25 cellular contexts compared by ENCODE assay signal in genomic region chr21:39224930-39225329, GRCh38.
"Had no signal": no experiment of that assay in that cellular context is flagged by ENCODE, and none has a peak within 500 bp of the region (broad histone marks: within the 10 kb centered on the region; RNA-seq: fewer than 3 reads in every experiment).

No MANE protein-coding gene starts in this region.

- H3K4me3 Mint-ChIP-seq: activated CD4-positive, alpha-beta memory T cell treated with anti-CD3 and anti-CD28 coated beads for 36 hours; activated CD4-positive, alpha-beta T cell treated with anti-CD3 and anti-CD28 coated beads, Interleukin-2, amount 10 ng/mL, durations not matched to agents 24 days and 14 days; activated naive CD8-positive, alpha-beta T cell treated with anti-CD3 and anti-CD28 coated beads, Interleukin-2, amount 10 ng/mL, durations not matched to agents 7 days and 5 days; activated T-helper 1 cell treated with anti-CD3 and anti-CD28 coated beads, Interleukin-12 subunit alpha, Interleukin-12 subunit beta, Interleukin-2, Interleukin-4 antibody, amounts not matched to agents 30 ng/mL and 10 ng/mL and 1 ng/mL, durations not matched to agents 14 hours and 24 hours and 36 hours; T-helper 17 cell; WTC11 had no signal

- H3K27ac ChIP-seq: body of pancreas had no signal

- DNase-seq: activated CD4-positive, alpha-beta memory T cell treated with anti-CD3 and anti-CD28 coated beads for 36 hours; activated CD4-positive, alpha-beta T cell treated with anti-CD3 and anti-CD28 coated beads, Interleukin-2, amount 10 ng/mL, durations not matched to agents 24 days and 14 days; activated CD4-positive, CD25-positive, alpha-beta regulatory T cell treated with anti-CD3 and anti-CD28 coated beads, Interleukin-2, amount 50 U/mL, for 72 hours; activated CD8-positive, alpha-beta memory T cell treated with anti-CD3 and anti-CD28 coated beads for 24 hours; activated effector memory CD4-positive, alpha-beta T cell treated with anti-CD3 and anti-CD28 coated beads, Interleukin-2, amount 50 U/mL, for 16 hours; activated naive CD4-positive, alpha-beta T cell treated with Interleukin-2 at 50 U/mL for 16 hours; activated naive CD8-positive, alpha-beta T cell treated with anti-CD3 and anti-CD28 coated beads, Interleukin-2, amount 10 ng/mL, durations not matched to agents 7 days and 5 days; aorta; body of pancreas; IMR-90; Kasumi-1; KBM-7; NCI-H1048; NCI-H1417; NCI-H1930; NCI-H2171; NCI-H2227 treated with DMSO at 0.1 percent for 48 hours; NCI-H510A; NCI-H82; SIG-M5; T-helper 17 cell; T-helper 9 cell had no signal

- H3K4me3 ChIP-seq: body of pancreas had no signal

- FAIRE-seq: bronchial epithelial cell had no signal

- H3K9me3 Mint-ChIP-seq: activated CD4-positive, alpha-beta memory T cell treated with anti-CD3 and anti-CD28 coated beads for 36 hours; activated CD4-positive, alpha-beta T cell treated with anti-CD3 and anti-CD28 coated beads, Interleukin-2, amount 10 ng/mL, durations not matched to agents 24 days and 14 days; activated naive CD8-positive, alpha-beta T cell treated with anti-CD3 and anti-CD28 coated beads, Interleukin-2, amount 10 ng/mL, durations not matched to agents 7 days and 5 days; activated T-helper 1 cell treated with anti-CD3 and anti-CD28 coated beads, Interleukin-12 subunit alpha, Interleukin-12 subunit beta, Interleukin-2, Interleukin-4 antibody, amounts not matched to agents 30 ng/mL and 10 ng/mL and 1 ng/mL, durations not matched to agents 14 hours and 24 hours and 36 hours; WTC11 had no signal

- H3K9me3 ChIP-seq: body of pancreas had no signal

- H3K27ac Mint-ChIP-seq: activated CD4-positive, alpha-beta memory T cell treated with anti-CD3 and anti-CD28 coated beads for 36 hours; activated CD4-positive, alpha-beta T cell treated with anti-CD3 and anti-CD28 coated beads, Interleukin-2, amount 10 ng/mL, durations not matched to agents 24 days and 14 days; activated naive CD8-positive, alpha-beta T cell treated with anti-CD3 and anti-CD28 coated beads, Interleukin-2, amount 10 ng/mL, durations not matched to agents 7 days and 5 days; activated T-helper 1 cell treated with anti-CD3 and anti-CD28 coated beads, Interleukin-12 subunit alpha, Interleukin-12 subunit beta, Interleukin-2, Interleukin-4 antibody, amounts not matched to agents 30 ng/mL and 10 ng/mL and 1 ng/mL, durations not matched to agents 14 hours and 24 hours and 36 hours; T-helper 17 cell; WTC11 had no signal

- H3K27me3 Mint-ChIP-seq: activated CD4-positive, alpha-beta memory T cell treated with anti-CD3 and anti-CD28 coated beads for 36 hours; activated CD4-positive, alpha-beta T cell treated with anti-CD3 and anti-CD28 coated beads, Interleukin-2, amount 10 ng/mL, durations not matched to agents 24 days and 14 days; activated naive CD8-positive, alpha-beta T cell treated with anti-CD3 and anti-CD28 coated beads, Interleukin-2, amount 10 ng/mL, durations not matched to agents 7 days and 5 days; T-helper 17 cell had no signal

- ATAC-seq: body of pancreas, T-helper 17 cell, WTC11 had no signal

- H3K27me3 ChIP-seq: body of pancreas had no signal

- H3K4me1 Mint-ChIP-seq: WTC11 had no signal

- H3K4me1 ChIP-seq: body of pancreas had no signal
